ENCODE assay signal across 9 cellular contexts in the genomic region with DNA sequence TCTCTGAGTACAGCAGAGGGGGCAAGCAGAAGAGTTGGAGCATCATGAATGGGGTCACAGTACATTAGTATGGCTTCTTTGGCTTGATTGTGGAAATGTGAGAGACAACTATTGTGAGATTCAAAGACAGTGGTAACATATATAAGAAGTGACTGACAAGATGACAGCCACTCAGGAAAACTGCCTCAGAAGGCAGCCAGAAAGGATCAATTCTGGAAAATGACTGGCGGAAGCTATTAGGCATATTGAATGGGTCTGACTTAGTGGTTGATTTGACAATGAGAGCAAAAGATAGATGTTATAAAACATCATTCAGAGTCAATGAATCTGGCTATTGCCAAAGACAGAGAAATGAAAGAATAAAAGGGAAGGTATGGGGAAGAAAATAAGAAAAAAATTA.
"Had no signal": no experiment of that assay in that cellular context is flagged by ENCODE, and none has a peak within 500 bp of the region (broad histone marks: within the 10 kb centered on the region; RNA-seq: fewer than 3 reads in every experiment).

No MANE protein-coding gene starts in this region.

- H3K9ac ChIP-seq: KMS-11 had no signal

- H3K27ac Mint-ChIP-seq: IgD-negative memory B cell had no signal

- ATAC-seq: HepG2, K562 had no signal

- H3K27me3 Mint-ChIP-seq: IgD-negative memory B cell had no signal

- H3K4me1 Mint-ChIP-seq: IgD-negative memory B cell had no signal

- H3K4me3 Mint-ChIP-seq: IgD-negative memory B cell had no signal

- FAIRE-seq: HepG2, HTR-8/SVneo, K562 had no signal

- H3K4me2 ChIP-seq: KMS-11 had no signal

- H3K27ac ChIP-seq: HL-60, KMS-11 had no signal

- DNase-seq: IMR-90, KBM-7, KG1 had no signal

- H3K4me3 ChIP-seq: K562 had no signal

- H3K36me3 Mint-ChIP-seq: IgD-negative memory B cell had no signal
